In the genomic region with DNA sequence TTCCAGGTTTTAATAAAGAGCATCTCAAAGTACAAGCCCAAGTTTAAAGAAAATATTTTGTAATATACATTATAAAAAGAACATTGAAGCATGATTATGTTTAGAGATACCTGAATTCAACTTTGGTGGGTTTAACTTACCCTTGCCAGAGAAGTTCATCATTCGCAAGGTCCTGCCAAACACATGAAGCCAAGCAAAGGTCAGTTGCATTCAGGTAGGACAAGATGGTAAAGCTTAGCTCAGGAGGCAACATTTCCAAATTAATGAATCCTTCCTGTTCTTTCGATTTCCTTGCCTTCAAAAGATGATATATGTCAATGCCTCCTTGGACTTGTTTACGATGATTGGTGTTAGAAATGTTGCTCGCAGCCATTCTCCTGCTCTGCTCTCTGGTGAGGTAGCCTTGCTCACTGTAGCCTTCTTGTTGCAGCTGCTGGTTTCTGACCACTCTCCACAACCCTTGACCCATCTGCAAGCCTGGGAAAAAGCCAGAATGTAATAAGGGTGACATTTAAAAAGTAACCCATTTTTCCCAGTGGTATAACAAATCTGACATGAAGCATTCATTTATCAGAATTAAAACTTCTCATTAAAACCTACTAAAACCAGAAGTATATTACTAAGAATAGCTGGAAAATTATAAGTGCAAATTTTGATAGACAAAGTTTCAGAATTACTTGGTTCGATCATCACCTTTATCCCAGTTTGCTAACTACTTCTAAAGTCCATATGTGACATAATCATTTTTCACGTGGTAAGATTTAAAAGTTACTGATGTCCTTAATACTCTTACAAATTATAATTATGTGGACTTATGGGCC, we compare ENCODE assay signal across 1 cellular context.
TF ChIP-seq lines count a peak whose summit lies in the region.

No MANE protein-coding gene starts in this region.

TF ChIP-seq in SK-N-SH treated with all-trans-retinoic acid at 6 μM for 48 hours, 23 proteins besides CTCF, POLR2A, EP300 and RAD21:
- TF ChIP-seq TSHZ2 (CRISPR knock-in tag; IDR thresholded peaks at IDR 0.05): peak; percentile 38; the same call in 1 of the 2 replicates
- TF ChIP-seq, protein P1, sequence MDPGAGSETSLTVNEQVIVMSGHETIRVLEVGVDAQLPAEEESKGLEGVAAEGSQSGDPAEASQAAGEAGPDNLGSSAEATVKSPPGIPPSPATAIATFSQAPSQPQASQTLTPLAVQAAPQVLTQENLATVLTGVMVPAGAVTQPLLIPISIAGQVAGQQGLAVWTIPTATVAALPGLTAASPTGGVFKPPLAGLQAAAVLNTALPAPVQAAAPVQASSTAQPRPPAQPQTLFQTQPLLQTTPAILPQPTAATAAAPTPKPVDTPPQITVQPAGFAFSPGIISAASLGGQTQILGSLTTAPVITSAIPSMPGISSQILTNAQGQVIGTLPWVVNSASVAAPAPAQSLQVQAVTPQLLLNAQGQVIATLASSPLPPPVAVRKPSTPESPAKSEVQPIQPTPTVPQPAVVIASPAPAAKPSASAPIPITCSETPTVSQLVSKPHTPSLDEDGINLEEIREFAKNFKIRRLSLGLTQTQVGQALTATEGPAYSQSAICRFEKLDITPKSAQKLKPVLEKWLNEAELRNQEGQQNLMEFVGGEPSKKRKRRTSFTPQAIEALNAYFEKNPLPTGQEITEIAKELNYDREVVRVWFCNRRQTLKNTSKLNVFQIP (CRISPR knock-in tag; IDR thresholded peaks at IDR 0.05; ENCODE audit: borderline replicate concordance, low read depth): no peak
